2 cellular contexts compared by ENCODE assay signal in the genomic region with DNA sequence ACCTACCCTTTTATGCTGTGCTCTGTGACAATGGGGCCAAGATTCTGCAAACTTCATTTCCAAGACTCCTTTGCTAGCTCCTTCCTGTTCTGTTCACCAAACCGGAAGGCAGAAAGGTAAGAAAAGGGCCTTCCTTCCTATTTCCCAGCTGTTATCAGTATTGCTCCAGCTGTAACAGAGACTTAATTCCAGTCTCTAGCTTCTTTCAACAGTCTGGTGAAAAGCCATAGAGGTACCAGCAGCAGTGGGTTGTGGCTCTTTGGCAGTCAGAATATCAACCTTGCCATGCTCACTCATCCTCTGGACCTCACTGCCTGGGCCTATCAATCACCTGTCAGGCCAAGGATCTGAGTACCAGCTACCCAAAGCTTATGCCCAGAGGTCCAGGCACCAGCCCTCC.
TF ChIP-seq lines count a peak whose summit lies in the region.

No MANE protein-coding gene starts in this region.

TF ChIP-seq in GM23338, 12 proteins besides CTCF, POLR2A, EP300 and RAD21 (continues in another document):
- TF ChIP-seq, protein P1, sequence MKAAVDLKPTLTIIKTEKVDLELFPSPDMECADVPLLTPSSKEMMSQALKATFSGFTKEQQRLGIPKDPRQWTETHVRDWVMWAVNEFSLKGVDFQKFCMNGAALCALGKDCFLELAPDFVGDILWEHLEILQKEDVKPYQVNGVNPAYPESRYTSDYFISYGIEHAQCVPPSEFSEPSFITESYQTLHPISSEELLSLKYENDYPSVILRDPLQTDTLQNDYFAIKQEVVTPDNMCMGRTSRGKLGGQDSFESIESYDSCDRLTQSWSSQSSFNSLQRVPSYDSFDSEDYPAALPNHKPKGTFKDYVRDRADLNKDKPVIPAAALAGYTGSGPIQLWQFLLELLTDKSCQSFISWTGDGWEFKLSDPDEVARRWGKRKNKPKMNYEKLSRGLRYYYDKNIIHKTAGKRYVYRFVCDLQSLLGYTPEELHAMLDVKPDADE (IDR thresholded peaks at IDR 0.05): no peak
- TF ChIP-seq POLR2AphosphoS5 (IDR thresholded peaks at IDR 0.05; ENCODE audit: low read depth) (no peak), NANOG (IDR thresholded peaks at IDR 0.05; ENCODE audit: borderline replicate concordance) (no peak), EZH2phosphoT487 (IDR thresholded peaks at IDR 0.05; ENCODE audit: unreplicated experiment) (no peak), ZNF331 (CRISPR knock-in tag; IDR thresholded peaks at IDR 0.05; ENCODE audit: low read depth) (no peak), JUNB (IDR thresholded peaks at IDR 0.05; ENCODE audit: unreplicated experiment) (no peak), STAT1 (IDR thresholded peaks at IDR 0.05; ENCODE audit: unreplicated experiment) (no peak), EZH2 (IDR thresholded peaks at IDR 0.05; ENCODE audit: low read depth, unreplicated experiment) (no peak)
- TF ChIP-seq, protein P2, sequence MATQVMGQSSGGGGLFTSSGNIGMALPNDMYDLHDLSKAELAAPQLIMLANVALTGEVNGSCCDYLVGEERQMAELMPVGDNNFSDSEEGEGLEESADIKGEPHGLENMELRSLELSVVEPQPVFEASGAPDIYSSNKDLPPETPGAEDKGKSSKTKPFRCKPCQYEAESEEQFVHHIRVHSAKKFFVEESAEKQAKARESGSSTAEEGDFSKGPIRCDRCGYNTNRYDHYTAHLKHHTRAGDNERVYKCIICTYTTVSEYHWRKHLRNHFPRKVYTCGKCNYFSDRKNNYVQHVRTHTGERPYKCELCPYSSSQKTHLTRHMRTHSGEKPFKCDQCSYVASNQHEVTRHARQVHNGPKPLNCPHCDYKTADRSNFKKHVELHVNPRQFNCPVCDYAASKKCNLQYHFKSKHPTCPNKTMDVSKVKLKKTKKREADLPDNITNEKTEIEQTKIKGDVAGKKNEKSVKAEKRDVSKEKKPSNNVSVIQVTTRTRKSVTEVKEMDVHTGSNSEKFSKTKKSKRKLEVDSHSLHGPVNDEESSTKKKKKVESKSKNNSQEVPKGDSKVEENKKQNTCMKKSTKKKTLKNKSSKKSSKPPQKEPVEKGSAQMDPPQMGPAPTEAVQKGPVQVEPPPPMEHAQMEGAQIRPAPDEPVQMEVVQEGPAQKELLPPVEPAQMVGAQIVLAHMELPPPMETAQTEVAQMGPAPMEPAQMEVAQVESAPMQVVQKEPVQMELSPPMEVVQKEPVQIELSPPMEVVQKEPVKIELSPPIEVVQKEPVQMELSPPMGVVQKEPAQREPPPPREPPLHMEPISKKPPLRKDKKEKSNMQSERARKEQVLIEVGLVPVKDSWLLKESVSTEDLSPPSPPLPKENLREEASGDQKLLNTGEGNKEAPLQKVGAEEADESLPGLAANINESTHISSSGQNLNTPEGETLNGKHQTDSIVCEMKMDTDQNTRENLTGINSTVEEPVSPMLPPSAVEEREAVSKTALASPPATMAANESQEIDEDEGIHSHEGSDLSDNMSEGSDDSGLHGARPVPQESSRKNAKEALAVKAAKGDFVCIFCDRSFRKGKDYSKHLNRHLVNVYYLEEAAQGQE (IDR thresholded peaks at IDR 0.05; ENCODE audit: unreplicated experiment): no peak
- TF ChIP-seq, protein P3, sequence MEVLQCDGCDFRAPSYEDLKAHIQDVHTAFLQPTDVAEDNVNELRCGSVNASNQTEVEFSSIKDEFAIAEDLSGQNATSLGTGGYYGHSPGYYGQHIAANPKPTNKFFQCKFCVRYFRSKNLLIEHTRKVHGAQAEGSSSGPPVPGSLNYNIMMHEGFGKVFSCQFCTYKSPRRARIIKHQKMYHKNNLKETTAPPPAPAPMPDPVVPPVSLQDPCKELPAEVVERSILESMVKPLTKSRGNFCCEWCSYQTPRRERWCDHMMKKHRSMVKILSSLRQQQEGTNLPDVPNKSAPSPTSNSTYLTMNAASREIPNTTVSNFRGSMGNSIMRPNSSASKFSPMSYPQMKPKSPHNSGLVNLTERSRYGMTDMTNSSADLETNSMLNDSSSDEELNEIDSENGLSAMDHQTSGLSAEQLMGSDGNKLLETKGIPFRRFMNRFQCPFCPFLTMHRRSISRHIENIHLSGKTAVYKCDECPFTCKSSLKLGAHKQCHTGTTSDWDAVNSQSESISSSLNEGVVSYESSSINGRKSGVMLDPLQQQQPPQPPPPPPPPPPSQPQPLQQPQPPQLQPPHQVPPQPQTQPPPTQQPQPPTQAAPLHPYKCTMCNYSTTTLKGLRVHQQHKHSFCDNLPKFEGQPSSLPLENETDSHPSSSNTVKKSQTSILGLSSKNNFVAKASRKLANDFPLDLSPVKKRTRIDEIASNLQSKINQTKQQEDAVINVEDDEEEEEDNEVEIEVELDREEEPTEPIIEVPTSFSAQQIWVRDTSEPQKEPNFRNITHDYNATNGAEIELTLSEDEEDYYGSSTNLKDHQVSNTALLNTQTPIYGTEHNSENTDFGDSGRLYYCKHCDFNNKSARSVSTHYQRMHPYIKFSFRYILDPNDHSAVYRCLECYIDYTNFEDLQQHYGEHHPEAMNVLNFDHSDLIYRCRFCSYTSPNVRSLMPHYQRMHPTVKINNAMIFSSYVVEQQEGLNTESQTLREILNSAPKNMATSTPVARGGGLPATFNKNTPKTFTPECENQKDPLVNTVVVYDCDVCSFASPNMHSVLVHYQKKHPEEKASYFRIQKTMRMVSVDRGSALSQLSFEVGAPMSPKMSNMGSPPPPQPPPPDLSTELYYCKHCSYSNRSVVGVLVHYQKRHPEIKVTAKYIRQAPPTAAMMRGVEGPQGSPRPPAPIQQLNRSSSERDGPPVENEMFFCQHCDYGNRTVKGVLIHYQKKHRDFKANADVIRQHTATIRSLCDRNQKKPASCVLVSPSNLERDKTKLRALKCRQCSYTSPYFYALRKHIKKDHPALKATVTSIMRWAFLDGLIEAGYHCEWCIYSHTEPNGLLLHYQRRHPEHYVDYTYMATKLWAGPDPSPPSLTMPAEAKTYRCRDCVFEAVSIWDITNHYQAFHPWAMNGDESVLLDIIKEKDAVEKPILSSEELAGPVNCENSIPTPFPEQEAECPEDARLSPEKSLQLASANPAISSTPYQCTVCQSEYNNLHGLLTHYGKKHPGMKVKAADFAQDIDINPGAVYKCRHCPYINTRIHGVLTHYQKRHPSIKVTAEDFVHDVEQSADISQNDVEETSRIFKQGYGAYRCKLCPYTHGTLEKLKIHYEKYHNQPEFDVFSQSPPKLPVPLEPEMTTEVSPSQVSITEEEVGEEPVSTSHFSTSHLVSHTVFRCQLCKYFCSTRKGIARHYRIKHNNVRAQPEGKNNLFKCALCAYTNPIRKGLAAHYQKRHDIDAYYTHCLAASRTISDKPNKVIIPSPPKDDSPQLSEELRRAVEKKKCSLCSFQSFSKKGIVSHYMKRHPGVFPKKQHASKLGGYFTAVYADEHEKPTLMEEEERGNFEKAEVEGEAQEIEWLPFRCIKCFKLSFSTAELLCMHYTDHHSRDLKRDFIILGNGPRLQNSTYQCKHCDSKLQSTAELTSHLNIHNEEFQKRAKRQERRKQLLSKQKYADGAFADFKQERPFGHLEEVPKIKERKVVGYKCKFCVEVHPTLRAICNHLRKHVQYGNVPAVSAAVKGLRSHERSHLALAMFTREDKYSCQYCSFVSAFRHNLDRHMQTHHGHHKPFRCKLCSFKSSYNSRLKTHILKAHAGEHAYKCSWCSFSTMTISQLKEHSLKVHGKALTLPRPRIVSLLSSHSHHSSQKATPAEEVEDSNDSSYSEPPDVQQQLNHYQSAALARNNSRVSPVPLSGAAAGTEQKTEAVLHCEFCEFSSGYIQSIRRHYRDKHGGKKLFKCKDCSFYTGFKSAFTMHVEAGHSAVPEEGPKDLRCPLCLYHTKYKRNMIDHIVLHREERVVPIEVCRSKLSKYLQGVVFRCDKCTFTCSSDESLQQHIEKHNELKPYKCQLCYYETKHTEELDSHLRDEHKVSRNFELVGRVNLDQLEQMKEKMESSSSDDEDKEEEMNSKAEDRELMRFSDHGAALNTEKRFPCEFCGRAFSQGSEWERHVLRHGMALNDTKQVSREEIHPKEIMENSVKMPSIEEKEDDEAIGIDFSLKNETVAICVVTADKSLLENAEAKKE (CRISPR knock-in tag; IDR thresholded peaks at IDR 0.05): no peak

TF ChIP-seq in endothelial cell of umbilical vein, 7 proteins besides CTCF, POLR2A, EP300 and RAD21 (continued from another document):
- TF ChIP-seq FOS (IDR thresholded peaks at IDR 0.05; ENCODE audit: borderline replicate concordance, insufficient read depth, low read length) (no peak), POLR2AphosphoS5 (IDR thresholded peaks at IDR 0.05; ENCODE audit: insufficient read depth, low read depth, low read length) (no peak), JUN (IDR thresholded peaks at IDR 0.05; ENCODE audit: borderline replicate concordance, insufficient read depth, insufficient read length, low read depth) (no peak)
TF ChIP-seq in endothelial cell of umbilical vein: peak in this region for 0.
